ENCODE assay signal across 26 cellular contexts in the genomic region with DNA sequence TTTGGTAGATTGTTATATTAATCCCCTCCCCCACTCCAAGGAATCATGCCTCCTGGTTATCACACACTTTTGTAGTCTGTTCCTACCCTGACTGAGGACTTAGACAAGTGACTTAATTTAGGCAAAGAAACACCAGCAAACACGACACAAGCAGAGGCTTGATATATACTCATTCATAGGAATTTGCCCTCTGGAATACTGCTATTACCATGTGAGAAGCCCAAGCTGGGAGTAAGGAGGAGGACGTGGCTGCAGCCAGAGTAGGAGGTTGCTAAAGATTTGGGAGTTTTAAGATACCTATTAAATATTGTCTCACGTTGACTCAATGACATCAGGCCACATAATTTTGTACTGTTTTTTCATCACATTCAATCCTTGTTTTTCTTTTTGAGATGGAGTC.
"Had no signal": no experiment of that assay in that cellular context is flagged by ENCODE, and none has a peak within 500 bp of the region (broad histone marks: within the 10 kb centered on the region; RNA-seq: fewer than 3 reads in every experiment).

No MANE protein-coding gene starts in this region.

- H3K9me3 Mint-ChIP-seq: activated CD4-positive, alpha-beta memory T cell treated with anti-CD3 and anti-CD28 coated beads, Interleukin-2, amount 10 ng/mL, durations not matched to agents 7 days and 5 days; activated naive CD4-positive, alpha-beta T cell treated with anti-CD3 and anti-CD28 coated beads for 36 hours; activated T-helper 17 cell treated with anti-CD3 and anti-CD28 coated beads, Interleukin-2, amount 50 U/mL, for 72 hours; IgD-negative memory B cell had no signal

- H3K36me3 Mint-ChIP-seq: activated naive CD8-positive, alpha-beta T cell; IgD-negative memory B cell had no signal

- H3K4me1 Mint-ChIP-seq: activated CD4-positive, alpha-beta memory T cell treated with anti-CD3 and anti-CD28 coated beads, Interleukin-2, amount 10 ng/mL, durations not matched to agents 7 days and 5 days; activated CD4-positive, alpha-beta T cell treated with anti-CD3 and anti-CD28 coated beads for 36 hours; activated T-helper 17 cell treated with anti-CD3 and anti-CD28 coated beads, Interleukin-2, amount 50 U/mL, for 72 hours; IgD-negative memory B cell; T-helper 17 cell had no signal

- H3K27me3 ChIP-seq: breast epithelium had no signal

- DNase-seq: activated CD4-positive, alpha-beta memory T cell treated with anti-CD3 and anti-CD28 coated beads, Interleukin-2, amount 10 ng/mL, durations not matched to agents 7 days and 5 days; activated CD4-positive, alpha-beta T cell treated with anti-CD3 and anti-CD28 coated beads for 36 hours; activated CD4-positive, alpha-beta T cell treated with anti-CD3 and anti-CD28 coated beads, Interleukin-2, amount 50 U/mL, for 1 hour; activated gamma-delta T cell; activated naive CD4-positive, alpha-beta T cell treated with anti-CD3 and anti-CD28 coated beads for 36 hours; activated T-cell treated with anti-CD3 and anti-CD28 coated beads for 4 hours; activated T-cell treated with anti-CD3 and anti-CD28 coated beads, Interleukin-2, amount 50 U/mL, for 48 hours; central memory CD4-positive, alpha-beta T cell; KG1; NCI-H1092; NCI-H1417 treated with DMSO at 0.1 percent for 48 hours; NCI-H1694; NCI-H2029; NCI-H2107; NCI-H2171 treated with DMSO at 0.1 percent for 48 hours; NCI-H510A treated with DMSO at 0.1 percent for 48 hours; NCI-H69; PC-9; SHP77 treated with DMSO at 0.1 percent for 48 hours; T-helper 17 cell; T-helper 9 cell had no signal

- H3K27ac ChIP-seq: breast epithelium, PC-9, VCaP had no signal

- H3K4me2 ChIP-seq: PC-9 had no signal

- H3K36me3 ChIP-seq: breast epithelium had no signal

- H2AFZ ChIP-seq: PC-9 had no signal

- H3K27ac Mint-ChIP-seq: activated CD4-positive, alpha-beta memory T cell treated with anti-CD3 and anti-CD28 coated beads, Interleukin-2, amount 10 ng/mL, durations not matched to agents 7 days and 5 days; activated CD4-positive, alpha-beta T cell treated with anti-CD3 and anti-CD28 coated beads for 36 hours; activated naive CD4-positive, alpha-beta T cell treated with anti-CD3 and anti-CD28 coated beads for 36 hours; activated naive CD8-positive, alpha-beta T cell; activated T-helper 17 cell treated with anti-CD3 and anti-CD28 coated beads, Interleukin-2, amount 50 U/mL, for 72 hours; IgD-negative memory B cell; T-helper 17 cell had no signal

- H3K9me3 ChIP-seq: breast epithelium had no signal

- H3K27me3 Mint-ChIP-seq: activated CD4-positive, alpha-beta memory T cell treated with anti-CD3 and anti-CD28 coated beads, Interleukin-2, amount 10 ng/mL, durations not matched to agents 7 days and 5 days; T-helper 17 cell had no signal

- H3K4me3 Mint-ChIP-seq: activated CD4-positive, alpha-beta memory T cell treated with anti-CD3 and anti-CD28 coated beads, Interleukin-2, amount 10 ng/mL, durations not matched to agents 7 days and 5 days; activated CD4-positive, alpha-beta T cell treated with anti-CD3 and anti-CD28 coated beads for 36 hours; activated naive CD4-positive, alpha-beta T cell treated with anti-CD3 and anti-CD28 coated beads for 36 hours; activated naive CD8-positive, alpha-beta T cell; activated T-helper 17 cell treated with anti-CD3 and anti-CD28 coated beads, Interleukin-2, amount 50 U/mL, for 72 hours; IgD-negative memory B cell; T-helper 17 cell had no signal

- H3K4me3 ChIP-seq: breast epithelium, PC-9 had no signal

- H3K4me1 ChIP-seq: breast epithelium had no signal

- ATAC-seq: activated CD4-positive, alpha-beta T cell treated with anti-CD3 and anti-CD28 coated beads for 36 hours; activated T-helper 17 cell treated with anti-CD3 and anti-CD28 coated beads, Interleukin-2, amount 50 U/mL, for 72 hours; T-helper 17 cell had no signal
